12 cellular contexts compared by ENCODE assay signal in the genomic region with DNA sequence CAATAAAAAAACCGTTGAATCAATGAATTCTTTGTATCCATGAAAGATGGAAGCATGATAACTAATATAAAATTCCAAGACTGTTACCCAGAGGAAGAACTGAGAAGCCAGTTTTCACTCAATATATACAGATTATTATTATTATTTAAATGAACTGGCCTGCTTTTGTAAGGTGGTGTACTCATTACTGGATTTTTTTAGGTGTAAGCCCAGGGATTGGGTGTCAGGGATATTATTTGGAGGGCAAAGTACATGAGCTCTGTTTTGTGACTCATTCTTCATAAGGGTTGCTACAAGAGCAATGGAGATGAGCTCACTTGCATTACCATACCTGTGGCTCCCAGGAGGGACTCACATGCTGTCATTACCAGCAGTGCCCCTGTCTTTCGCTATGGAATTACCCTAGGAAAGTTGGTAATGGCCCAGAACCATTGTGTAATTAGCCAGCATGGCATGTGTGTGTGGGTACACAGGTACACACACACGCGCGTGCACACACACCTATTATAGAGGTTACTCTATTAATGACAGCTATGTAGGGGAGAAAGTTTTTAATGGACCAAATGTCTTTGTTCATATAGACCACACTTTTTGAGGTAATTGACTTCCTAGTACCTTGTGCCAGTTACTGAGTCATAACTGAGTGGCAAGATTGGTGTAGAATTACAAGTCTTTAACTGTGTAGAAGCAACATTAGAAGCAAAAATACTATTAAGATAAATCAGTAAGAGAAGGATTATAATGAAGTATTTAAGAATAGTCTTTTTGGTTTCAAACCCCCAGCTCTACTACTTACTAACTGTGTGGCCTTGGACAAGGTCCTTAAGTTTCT.
DNase-seq lines count a peak whose midpoint lies in the region; ATAC-seq and TF ChIP-seq lines count a peak whose summit lies in the region.
"Had no signal": no experiment of that assay in that cellular context is flagged by ENCODE, and none has a peak within 500 bp of the region (broad histone marks: within the 10 kb centered on the region; RNA-seq: fewer than 3 reads in every experiment).

No MANE protein-coding gene starts in this region.

- H3K27ac ChIP-seq in psoas muscle (peak overlapping the region; percentile 84), right atrium auricular region (no peak overlapping the region), body of pancreas (no peak overlapping the region)
- H3K27ac ChIP-seq: adrenal gland had no signal

- H3K4me3 ChIP-seq in psoas muscle (no peak overlapping the region), right atrium auricular region (no peak overlapping the region), body of pancreas (no peak overlapping the region)
- H3K4me3 ChIP-seq: adrenal gland, K562 had no signal

- ATAC-seq in GM18520 (IDR thresholded peaks at IDR 0.05; ENCODE audit: unreplicated experiment) (peak; percentile 45), psoas muscle (peak; percentile 95 to 98 (median 97)), body of pancreas (no peak)

- peak; percentile 67 for DNase-seq in NCI-H2107 (lab: John Stamatoyannopoulos, UW)
- peak; percentile 17 for DNase-seq in dermis blood vessel endothelial cell
- no peak for DNase-seq in psoas muscle
- no peak for DNase-seq in GM10248 (ENCODE audit: extremely low spot score)
- no peak for DNase-seq in stimulated activated naive CD4-positive, alpha-beta T cell (lab: John Stamatoyannopoulos, UW)
- DNase-seq in right atrium auricular region (ENCODE audit: low spot score): no peak
- no peak for DNase-seq in body of pancreas
- DNase-seq: activated CD4-positive, CD25-positive, alpha-beta regulatory T cell treated with anti-CD3 and anti-CD28 coated beads, Interleukin-2, amount 50 U/mL, for 72 hours; adrenal gland; stimulated activated CD4-positive, alpha-beta T cell treated with anti-CD3 and anti-CD28 coated beads, Interleukin-15, amount 100 ng/mL, for 24 hours had no signal

- TF ChIP-seq POLR2A in body of pancreas (IDR thresholded peaks at IDR 0.05): no peak

- CTCF ChIA-PET in GM10248 (lab: Yijun Ruan, JAX): interaction anchor here (1.7 kb wide), 1 partner anchor 9 kb away, joined by 6 read pairs; no protein-coding TSS in a partner anchor

- H3K36me3 ChIP-seq in psoas muscle (ENCODE audit: insufficient read depth in 1 of 2, low read depth in 1 of 2) (peaks cover 0 to 7% of the 10 kb centered on the region in 2 donors), right atrium auricular region (no peaks in the 10 kb centered on the region), body of pancreas (replicated peaks in 1 of 2; ENCODE audit: insufficient read depth in 1 of 2, low read depth in 2 of 2) (peaks cover 0 to 3% of the 10 kb centered on the region in 2 donors)
- H3K36me3 ChIP-seq: adrenal gland had no signal

- H3K27me3 ChIP-seq in psoas muscle (ENCODE audit: insufficient read depth in 3 of 3, low read length in 2 of 3) (no peaks in the 10 kb centered on the region), right atrium auricular region (no peaks in the 10 kb centered on the region), body of pancreas (no peaks in the 10 kb centered on the region)
- H3K27me3 ChIP-seq: adrenal gland had no signal

- no peak for TF ChIP-seq CTCF in psoas muscle (IDR thresholded peaks at IDR 0.05)
- no peak for TF ChIP-seq CTCF in GM10248 (IDR thresholded peaks at IDR 0.05; ENCODE audit: control extremely low read depth, extremely low read depth, low read depth, missing control alignments)
- no peak for TF ChIP-seq CTCF in right atrium auricular region (IDR thresholded peaks at IDR 0.05)
- TF ChIP-seq CTCF in body of pancreas (IDR thresholded peaks at IDR 0.05): no peak

- WGBS in psoas muscle, 3 donors: 83 to 89% (median 85%) methylated on average over 5 of the region's 5 CpGs
- 82 to 97% methylated on average over 5 of the region's 5 CpGs for WGBS in body of pancreas, 2 donors

- intact Hi-C loops in psoas muscle (cut with DNase I) (no loop called here), body of pancreas (cut with DNase I) (no loop called here)

- H3K4me1 ChIP-seq in psoas muscle (peaks cover 14% of the 10 kb centered on the region), right atrium auricular region (no peaks in the 10 kb centered on the region), body of pancreas (no peaks in the 10 kb centered on the region)
- H3K4me1 ChIP-seq: adrenal gland had no signal

- H3K9me3 ChIP-seq in psoas muscle (no peaks in the 10 kb centered on the region), right atrium auricular region (peaks cover 0 to 3% of the 10 kb centered on the region in 2 donors), body of pancreas (no peaks in the 10 kb centered on the region)
- H3K9me3 ChIP-seq: adrenal gland had no signal

- POLR2A ChIA-PET in GM10248 (lab: Yijun Ruan, JAX): no interaction called here

Comparison
In these comparisons a context has a peak if more than half of its experiments do, and no peak if none do; other contexts are left out.
1. DNase-seq: peak in NCI-H2107 (single experiment) and dermis blood vessel endothelial cell (single experiment); none in psoas muscle (0 of 2), GM10248 (single experiment), stimulated activated naive CD4-positive, alpha-beta T cell (0 of 6), right atrium auricular region (single experiment) and body of pancreas (0 of 4).